1 cellular context compared by ENCODE assay signal in genomic region chr7:104980969-104981670, GRCh38.
TF ChIP-seq lines count a peak whose summit lies in the region.

No MANE protein-coding gene starts in this region.

TF ChIP-seq in SK-N-SH treated with all-trans-retinoic acid at 6 μM for 48 hours, 23 proteins besides CTCF, POLR2A, EP300 and RAD21 (continued from another document):
- TF ChIP-seq ZFP3 (CRISPR knock-in tag; IDR thresholded peaks at IDR 0.05) = no peak
TF ChIP-seq in SK-N-SH treated with all-trans-retinoic acid at 6 μM for 48 hours: peak in this region for 7.
